In genomic region chr10:94640562-94640961, GRCh38 we compare ENCODE assay signal across 33 cellular contexts. TPM values are rescaled to one million over a fixed set of nuclear protein-coding genes. Genes with fewer than 3 reads are reported as not detected.
"Had no signal": no experiment of that assay in that cellular context is flagged by ENCODE, and none has a peak within 500 bp of the region (broad histone marks: within the 10 kb centered on the region; RNA-seq: fewer than 3 reads in every experiment).

No MANE protein-coding gene starts in this region.

- H3K9ac ChIP-seq: parathyroid adenoma had no signal

- H2AFZ ChIP-seq: parathyroid adenoma had no signal

- DNase-seq: naive thymus-derived CD8-positive, alpha-beta T cell; nephron progenitor cell; occipital lobe; ovary; posterior cingulate gyrus; psoas muscle; right cardiac atrium; right lobe of liver; sigmoid colon; small intestine; stimulated activated CD4-positive, alpha-beta T cell treated with anti-CD3 and anti-CD28 coated beads, Interleukin-15, amount 100 ng/mL, for 24 hours; stimulated activated CD4-positive, alpha-beta T cell treated with anti-CD3 and anti-CD28 coated beads, Interleukin-2, amount 100 ng/mL, for 24 hours; stimulated activated CD4-positive, alpha-beta T cell treated with anti-CD3 and anti-CD28 coated beads, Interleukin-2, amount 100 ng/mL, for 48 hours; stimulated activated CD4-positive, alpha-beta T cell treated with anti-CD3 and anti-CD28 coated beads, Interleukin-4, amount 100 ng/mL, for 24 hours; stimulated activated naive B cell treated with anti-CD40 and anti-IgM and Interleukin-4, amounts not matched to agents 10 μg/mL and 1 μg/mL and 100 μg/mL, for 72 hours; stimulated activated naive CD4-positive, alpha-beta T cell treated with Interleukin-2 at 50 U/mL for 16 hours; stomach; substantia nigra; testis; tibial artery; transverse colon; upper lobe of left lung had no signal

- H3K27me3 Mint-ChIP-seq: progenitor cell of endocrine pancreas had no signal

- FAIRE-seq: small intestine, urothelium cell line had no signal

- H3K36me3 ChIP-seq: ovary, right lobe of liver, sigmoid colon, stomach, suprapubic skin, tibial artery, transverse colon, upper lobe of left lung, vagina had no signal

- H3K4me1 Mint-ChIP-seq: naive thymus-derived CD8-positive, alpha-beta T cell; nephron progenitor cell; neural crest cell; stimulated activated effector memory CD8-positive, alpha-beta T cell treated with anti-CD3 and anti-CD28 coated beads, Interleukin-12 subunit alpha, Interleukin-12 subunit beta, amount 100 ng/mL, for 72 hours had no signal

- H3K36me3 Mint-ChIP-seq: stimulated activated effector memory CD8-positive, alpha-beta T cell treated with anti-CD3 and anti-CD28 coated beads, Interleukin-12 subunit alpha, Interleukin-12 subunit beta, amount 100 ng/mL, for 72 hours had no signal

- H3K27ac Mint-ChIP-seq: natural killer cell treated with Interleukin-12 subunit alpha and Interleukin-12 subunit beta and Interleukin-15 and Interleukin-18, amount 100 ng/mL, for 72 hours; nephron progenitor cell; progenitor cell of endocrine pancreas; stimulated activated effector memory CD8-positive, alpha-beta T cell treated with anti-CD3 and anti-CD28 coated beads, Interleukin-12 subunit alpha, Interleukin-12 subunit beta, amount 100 ng/mL, for 72 hours; stimulated activated naive B cell treated with anti-CD40 and anti-IgM and Interleukin-4, amounts not matched to agents 10 μg/mL and 1 μg/mL and 100 μg/mL, for 72 hours; stimulated activated naive CD8-positive, alpha-beta T cell treated with anti-CD3 and anti-CD28 coated beads, Interleukin-15, Interleukin-2, amounts not matched to agents 100 ng/mL and 50 ng/mL, for 24 hours had no signal

- H3K4me3 Mint-ChIP-seq: naive thymus-derived CD8-positive, alpha-beta T cell; natural killer cell treated with Interleukin-12 subunit alpha and Interleukin-12 subunit beta and Interleukin-15 and Interleukin-18, amount 100 ng/mL, for 72 hours; nephron progenitor cell; neural crest cell; stimulated activated effector memory CD8-positive, alpha-beta T cell treated with anti-CD3 and anti-CD28 coated beads, Interleukin-12 subunit alpha, Interleukin-12 subunit beta, amount 100 ng/mL, for 72 hours; stimulated activated naive B cell treated with anti-CD40 and anti-IgM and Interleukin-4, amounts not matched to agents 10 μg/mL and 1 μg/mL and 100 μg/mL, for 72 hours; stimulated activated naive CD8-positive, alpha-beta T cell treated with anti-CD3 and anti-CD28 coated beads, Interleukin-15, Interleukin-2, amounts not matched to agents 100 ng/mL and 50 ng/mL, for 24 hours had no signal

- H3K79me2 ChIP-seq: parathyroid adenoma had no signal

- H3K9me3 ChIP-seq: ovary, testis, vagina had no signal

- H3K4me3 ChIP-seq: ovary, psoas muscle, right lobe of liver, sigmoid colon, stomach, suprapubic skin, testis, tibial artery, transverse colon, upper lobe of left lung, vagina had no signal

- H3K27me3 ChIP-seq: ovary, right lobe of liver, sigmoid colon, stomach, suprapubic skin, testis, tibial artery, transverse colon, upper lobe of left lung, vagina had no signal

- H3K27ac ChIP-seq: ovary, parathyroid adenoma, psoas muscle, right lobe of liver, sigmoid colon, stomach, suprapubic skin, testis, tibial artery, transverse colon, upper lobe of left lung, vagina had no signal

- H3K4me1 ChIP-seq: parathyroid adenoma, psoas muscle, sigmoid colon, stomach, suprapubic skin, testis, tibial artery, upper lobe of left lung, vagina had no signal

RNA-seq across cellular contexts. Expression of gene CYP2C18, which starts 43.0 kb away (rescaled TPM):
- total RNA-seq: naive thymus-derived CD8-positive, alpha-beta T cell; natural killer cell treated with Interleukin-12 subunit alpha and Interleukin-12 subunit beta and Interleukin-15 and Interleukin-18, amount 100 ng/mL, for 72 hours; neural crest cell; occipital lobe; osteoblast; progenitor cell of endocrine pancreas; psoas muscle; right cardiac atrium; sigmoid colon; skeletal muscle tissue had no signal
- polyA plus RNA-seq: naive thymus-derived CD8-positive, alpha-beta T cell; ovary; right cardiac atrium had no signal
